Comparison of ENCODE assay signal across 1 cellular context in the genomic region with DNA sequence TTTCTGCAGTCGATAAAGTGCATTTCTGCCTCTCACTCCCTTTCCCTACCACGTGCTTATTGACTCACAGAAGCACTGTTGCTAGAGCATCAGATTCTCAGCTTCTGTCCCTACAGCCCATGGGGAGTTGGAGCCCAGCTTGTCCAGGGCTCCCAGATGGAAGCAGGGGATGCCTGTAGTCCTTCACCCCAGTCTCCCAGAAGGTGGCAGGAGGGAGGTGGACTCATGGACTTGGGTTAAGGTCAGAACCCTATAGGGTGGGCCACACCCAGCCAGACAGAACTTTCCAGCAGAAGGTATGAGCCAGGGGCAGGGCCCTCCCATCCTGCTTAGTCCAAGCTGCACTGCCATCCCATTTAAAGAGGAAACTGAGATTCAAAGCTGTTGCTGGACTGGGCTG.
TF ChIP-seq lines count a peak whose summit lies in the region.

No MANE protein-coding gene starts in this region.

TF ChIP-seq in A549, 52 proteins besides CTCF, POLR2A, EP300 and RAD21 (continued from another document):
- no peak for TF ChIP-seq CBX2 (IDR thresholded peaks at IDR 0.05; ENCODE audit: borderline replicate concordance, low read depth)
- TF ChIP-seq CEBPB (IDR thresholded peaks at IDR 0.05): no peak
- TF ChIP-seq HMGXB4 (CRISPR knock-in tag; IDR thresholded peaks at IDR 0.05; ENCODE audit: borderline replicate concordance): no peak
- no peak for TF ChIP-seq MAX (IDR thresholded peaks at IDR 0.05)
